13 cellular contexts compared by ENCODE assay signal in genomic region chr6:21748343-21749063, GRCh38.
A peak's percentile ranks its signal among the peaks of the same experiment; 100 is the strongest.
DNase-seq lines count a peak whose midpoint lies in the region; ATAC-seq and TF ChIP-seq lines count a peak whose summit lies in the region.
"Had no signal": no experiment of that assay in that cellular context is flagged by ENCODE, and none has a peak within 500 bp of the region (broad histone marks: within the 10 kb centered on the region; RNA-seq: fewer than 3 reads in every experiment).

No MANE protein-coding gene starts in this region.

- peaks cover 5% of the 10 kb centered on the region for H3K27me3 Mint-ChIP-seq in activated T-cell treated with anti-CD3 and anti-CD28 coated beads, Interleukin-2, amount 50 U/mL, for 72 hours (ENCODE audit: low read depth)

- H3F3A ChIP-seq in PC-3 (ENCODE audit: low read length, unreplicated experiment): peaks cover 8% of the 10 kb centered on the region

- H3K36me3 ChIP-seq in PC-3 (ENCODE audit: low read depth, low read length): no peaks in the 10 kb centered on the region
- H3K36me3 ChIP-seq in iPS-18a (ENCODE audit: control insufficient read depth, low read depth, low read length): no peaks in the 10 kb centered on the region

- H3K27ac ChIP-seq in PC-3 (ENCODE audit: low read length): no peak overlapping the region
- H3K27ac ChIP-seq in iPS-18a (ENCODE audit: low read length): no peak overlapping the region
- H3K27ac ChIP-seq: SK-N-MC had no signal

- no peaks in the 10 kb centered on the region for H4K20me1 ChIP-seq in PC-3 (ENCODE audit: low read length)

- TF ChIP-seq CTCF in PC-3 (conservative IDR thresholded peaks at IDR 0.05; ENCODE audit: low read depth, low read length): no peak

- no peaks in the 10 kb centered on the region for H3K9me3 ChIP-seq in PC-3 (ENCODE audit: low read length)
- H3K9me3 ChIP-seq in iPS-18a (ENCODE audit: control insufficient read depth, low read depth, low read length): no peaks in the 10 kb centered on the region

- POLR2A ChIA-PET in PC-3 (lab: Charles Lee; ENCODE audit: unreplicated experiment): no interaction called here

- DNase-seq in DMS 273 (lab: John Stamatoyannopoulos, UW; ENCODE audit: unreplicated experiment) (peak; percentile 89), M059J (ENCODE audit: low read depth) (peak; percentile 60), PC-3 (peak; percentile 76), germinal center (ENCODE audit: low spot score) (no peak), HK-2 (ENCODE audit: unreplicated experiment) (no peak)
- DNase-seq in activated T-cell treated with anti-CD3 and anti-CD28 coated beads, Interleukin-2, amount 50 U/mL, for 72 hours: no peak
- DNase-seq: CD4-positive, alpha-beta memory T cell; effector memory CD4-positive, alpha-beta T cell; stimulated activated CD4-positive, alpha-beta T cell treated with anti-CD3 and anti-CD28 coated beads, Interleukin-15, amount 100 ng/mL, for 24 hours had no signal

- H3K9me3 Mint-ChIP-seq in activated T-cell treated with anti-CD3 and anti-CD28 coated beads, Interleukin-2, amount 50 U/mL, for 72 hours: peaks cover 0 to 1% of the 10 kb centered on the region in 2 donors

- no peak overlapping the region for H2AFZ ChIP-seq in PC-3 (ENCODE audit: low read length)

- H3K4me3 Mint-ChIP-seq in activated T-cell treated with anti-CD3 and anti-CD28 coated beads, Interleukin-2, amount 50 U/mL, for 72 hours: no peak overlapping the region
- H3K4me3 Mint-ChIP-seq: CD4-positive, alpha-beta memory T cell had no signal

- H3K36me3 Mint-ChIP-seq in activated T-cell treated with anti-CD3 and anti-CD28 coated beads, Interleukin-2, amount 50 U/mL, for 72 hours (ENCODE audit: insufficient read depth in 2 of 2): no peaks in the 10 kb centered on the region
- H3K36me3 Mint-ChIP-seq: CD4-positive, alpha-beta memory T cell had no signal

- peak overlapping the region; percentile 45 for H3K4me2 ChIP-seq in PC-3 (ENCODE audit: low read length)

- BruUV-seq in PC-3 (replicated peaks; lab: Mats Ljungman, UMichigan): no TSS peak

- intact Hi-C loops in PC-3 (cut with micrococcal nuclease): loop anchor here (10.0 kb wide), 2 partner anchors 156 to 486 kb away; no protein-coding TSS in a partner anchor

- no peak overlapping the region for H3K4me3 ChIP-seq in PC-3 (ENCODE audit: low read length)
- peak overlapping the region; percentile 31 for H3K4me3 ChIP-seq in iPS-18a (ENCODE audit: low read length)
- H3K4me3 ChIP-seq: lung, SK-N-MC had no signal

- H3K4me1 Mint-ChIP-seq in activated T-cell treated with anti-CD3 and anti-CD28 coated beads, Interleukin-2, amount 50 U/mL, for 72 hours (ENCODE audit: low read depth): peaks cover 14% of the 10 kb centered on the region
- H3K4me1 Mint-ChIP-seq: CD4-positive, alpha-beta memory T cell had no signal

- H3K27me3 ChIP-seq in PC-3 (ENCODE audit: low read length) (no peaks in the 10 kb centered on the region), iPS-18a (ENCODE audit: control insufficient read depth, insufficient read depth, low read length) (no peaks in the 10 kb centered on the region)

- no peak overlapping the region for H3K9ac ChIP-seq in PC-3 (ENCODE audit: low read length)
- peak overlapping the region; percentile 14 for H3K9ac ChIP-seq in iPS-18a (ENCODE audit: low read length)

- H3K4me1 ChIP-seq in PC-3 (ENCODE audit: insufficient read depth, low read length) (peaks cover 40% of the 10 kb centered on the region), iPS-18a (ENCODE audit: control insufficient read depth, low read depth, low read length) (peaks cover 59% of the 10 kb centered on the region)

- H3K27ac Mint-ChIP-seq in activated T-cell treated with anti-CD3 and anti-CD28 coated beads, Interleukin-2, amount 50 U/mL, for 72 hours: no peak overlapping the region
- H3K27ac Mint-ChIP-seq: CD4-positive, alpha-beta memory T cell had no signal

- ATAC-seq in PC-3 (peak; percentile 62), HG03039 (IDR thresholded peaks at IDR 0.05; ENCODE audit: unreplicated experiment) (no peak)
- ATAC-seq in activated T-cell treated with anti-CD3 and anti-CD28 coated beads, Interleukin-2, amount 50 U/mL, for 72 hours (replicated peaks in 1 of 2): no peak

- CTCF ChIA-PET in PC-3 (lab: Charles Lee): no interaction called here

- no peaks in the 10 kb centered on the region for H3K9me2 ChIP-seq in PC-3 (replicated peaks; ENCODE audit: low read length)

- no peaks in the 10 kb centered on the region for H3K79me2 ChIP-seq in PC-3 (ENCODE audit: low read length)

Comparison
In these comparisons a context has a peak if more than half of its experiments do, and no peak if none do; other contexts are left out.
1. DNase-seq: peak in DMS 273 (single experiment), M059J (single experiment) and PC-3 (single experiment); none in activated T-cell treated with anti-CD3 and anti-CD28 coated beads, Interleukin-2, amount 50 U/mL, for 72 hours (0 of 2), germinal center (single experiment) and HK-2 (single experiment).